In the genomic region with DNA sequence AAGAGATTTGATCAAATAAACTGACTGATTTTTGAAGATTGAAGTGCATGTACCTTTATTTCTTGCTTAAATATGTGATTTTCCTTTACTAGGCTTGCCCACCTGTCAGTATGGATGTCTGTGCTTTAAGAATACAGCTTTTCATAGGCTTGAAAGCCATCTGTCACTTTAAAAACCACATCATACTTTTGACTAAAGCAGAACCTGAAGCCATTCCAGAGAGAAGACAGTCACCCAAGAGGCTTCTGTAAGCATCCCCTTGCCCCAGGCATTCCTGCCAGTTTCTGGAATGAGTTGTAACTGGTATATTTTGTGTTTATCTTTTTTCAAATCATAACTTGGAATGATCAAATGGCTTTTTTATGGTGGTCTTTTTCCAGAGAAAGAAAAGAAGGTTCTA, we compare ENCODE assay signal across 13 cellular contexts.
"Had no signal": no experiment of that assay in that cellular context is flagged by ENCODE, and none has a peak within 500 bp of the region (broad histone marks: within the 10 kb centered on the region; RNA-seq: fewer than 3 reads in every experiment).

No MANE protein-coding gene starts in this region.

- H3K4me3 Mint-ChIP-seq: activated CD4-positive, alpha-beta memory T cell treated with anti-CD3 and anti-CD28 coated beads for 36 hours; activated naive CD8-positive, alpha-beta T cell treated with anti-CD3 and anti-CD28 coated beads, Interleukin-2, amount 10 ng/mL, durations not matched to agents 7 days and 5 days; activated T-cell treated with anti-CD3 and anti-CD28 coated beads, Interleukin-2, amount 50 U/mL, for 4 hours; stimulated activated naive CD8-positive, alpha-beta T cell treated with anti-CD3 and anti-CD28 coated beads, Interleukin-15, amount 100 ng/mL, for 72 hours had no signal

- H3K27me3 Mint-ChIP-seq: activated CD4-positive, alpha-beta memory T cell treated with anti-CD3 and anti-CD28 coated beads for 36 hours; activated naive CD8-positive, alpha-beta T cell treated with anti-CD3 and anti-CD28 coated beads, Interleukin-2, amount 10 ng/mL, durations not matched to agents 7 days and 5 days; stimulated activated naive CD8-positive, alpha-beta T cell treated with anti-CD3 and anti-CD28 coated beads, Interleukin-15, amount 100 ng/mL, for 72 hours had no signal

- DNase-seq: activated CD4-positive, alpha-beta memory T cell treated with anti-CD3 and anti-CD28 coated beads for 36 hours; activated gamma-delta T cell treated with Interleukin-2 at 50 U/mL for 16 hours; activated naive CD8-positive, alpha-beta T cell treated with anti-CD3 and anti-CD28 coated beads, Interleukin-2, amount 10 ng/mL, durations not matched to agents 7 days and 5 days; activated T-cell treated with anti-CD3 and anti-CD28 coated beads, Interleukin-2, amount 50 U/mL, for 4 hours; aorta; dorsolateral prefrontal cortex; head of caudate nucleus; stimulated activated CD4-positive, alpha-beta T cell treated with anti-CD3 and anti-CD28 coated beads, Interleukin-15, amount 100 ng/mL, for 24 hours; stimulated activated CD4-positive, alpha-beta T cell treated with anti-CD3 and anti-CD28 coated beads, Interleukin-4, amount 100 ng/mL, for 24 hours; stimulated activated naive CD8-positive, alpha-beta T cell treated with anti-CD3 and anti-CD28 coated beads, Interleukin-15, amount 100 ng/mL, for 72 hours had no signal

- H3K27me3 ChIP-seq: breast epithelium, dorsolateral prefrontal cortex, foreskin keratinocyte had no signal

- H3K9me3 ChIP-seq: breast epithelium, thoracic aorta had no signal

- H3K4me1 ChIP-seq: breast epithelium, foreskin keratinocyte had no signal

- H3K27ac Mint-ChIP-seq: activated CD4-positive, alpha-beta memory T cell treated with anti-CD3 and anti-CD28 coated beads for 36 hours; activated naive CD8-positive, alpha-beta T cell treated with anti-CD3 and anti-CD28 coated beads, Interleukin-2, amount 10 ng/mL, durations not matched to agents 7 days and 5 days had no signal

- H3K36me3 ChIP-seq: breast epithelium had no signal

- H3K27ac ChIP-seq: breast epithelium, foreskin keratinocyte, thoracic aorta had no signal

- ATAC-seq: activated T-cell treated with anti-CD3 and anti-CD28 coated beads, Interleukin-2, amount 50 U/mL, for 4 hours; stimulated activated naive CD8-positive, alpha-beta T cell treated with anti-CD3 and anti-CD28 coated beads, Interleukin-15, amount 100 ng/mL, for 72 hours had no signal

- H3K9me3 Mint-ChIP-seq: activated CD4-positive, alpha-beta memory T cell treated with anti-CD3 and anti-CD28 coated beads for 36 hours; activated naive CD8-positive, alpha-beta T cell treated with anti-CD3 and anti-CD28 coated beads, Interleukin-2, amount 10 ng/mL, durations not matched to agents 7 days and 5 days; activated T-cell treated with anti-CD3 and anti-CD28 coated beads, Interleukin-2, amount 50 U/mL, for 4 hours; stimulated activated naive CD8-positive, alpha-beta T cell treated with anti-CD3 and anti-CD28 coated beads, Interleukin-15, amount 100 ng/mL, for 72 hours had no signal

- H3K4me3 ChIP-seq: breast epithelium, dorsolateral prefrontal cortex, thoracic aorta had no signal
